ENCODE assay signal across 9 cellular contexts in genomic region chr10:96306516-96306915, GRCh38. TPM values are rescaled to one million over a fixed set of nuclear protein-coding genes. Genes with fewer than 3 reads are reported as not detected.
A peak's percentile ranks its signal among the peaks of the same experiment; 100 is the strongest.
DNase-seq lines count a peak whose midpoint lies in the region; ATAC-seq, FAIRE-seq and TF ChIP-seq lines count a peak whose summit lies in the region.
"Had no signal": no experiment of that assay in that cellular context is flagged by ENCODE, and none has a peak within 500 bp of the region (broad histone marks: within the 10 kb centered on the region; RNA-seq: fewer than 3 reads in every experiment).

No MANE protein-coding gene starts in this region.

- in situ Hi-C loops in gastrocnemius medialis (cut with MboI; ENCODE audit: low sequenced_read_pairs in 4 of 4), result no loop called here

- H3K27me3 ChIP-seq in H1 (replicated peaks in 1 of 4; ENCODE audit: control insufficient read depth in 3 of 4, extremely low read depth in 1 of 4, insufficient read depth in 3 of 4, low read length in 3 of 4), result no peaks in the 10 kb centered on the region
- peaks cover 0 to 2% (median 0%) of the 10 kb centered on the region in 3 donors for H3K27me3 ChIP-seq in gastrocnemius medialis
- H3K27me3 ChIP-seq in SJCRH30, result no peaks in the 10 kb centered on the region
- no peaks in the 10 kb centered on the region for H3K27me3 ChIP-seq in endodermal cell (ENCODE audit: control insufficient read depth, insufficient read depth, low read length, poor library complexity, severe bottlenecking)

- no peak for TF ChIP-seq RAD21 in H1 (IDR thresholded peaks at IDR 0.05 in 1 of 2, conservative IDR thresholded peaks at IDR 0.05 in 1 of 2; ENCODE audit: low read depth in 2 of 2, low read length in 2 of 2)

- no peak overlapping the region; the same call in 1 of the 2 replicates for H2AFZ ChIP-seq in H1 (ENCODE audit: low read length)

- H3K4ac ChIP-seq in H1 (replicated peaks; ENCODE audit: insufficient read length, low read depth, low read length), result peak overlapping the region; percentile 87

- H3K18ac ChIP-seq in H1 (ENCODE audit: extremely low read depth, low read length), result no peak overlapping the region

- H3K4me3 ChIP-seq in H1 (ENCODE audit: extremely low read depth in 1 of 4, insufficient read depth in 2 of 4, low read depth in 3 of 4, low read length in 4 of 4) (no peak overlapping the region), gastrocnemius medialis (no peak overlapping the region), SJCRH30 (no peak overlapping the region), endodermal cell (ENCODE audit: low read length) (no peak overlapping the region)

- H3K27ac Mint-ChIP-seq in endodermal cell, result no peak overlapping the region

- no peaks in the 10 kb centered on the region for H3K79me1 ChIP-seq in H1 (ENCODE audit: low read depth, low read length)

- H2BK120ac ChIP-seq in H1 (replicated peaks; ENCODE audit: low read depth, low read length), result peak overlapping the region; percentile 5

- no peak overlapping the region for H3K14ac ChIP-seq in H1 (ENCODE audit: insufficient read length)

- no peaks in the 10 kb centered on the region for H3K79me2 ChIP-seq in H1 (ENCODE audit: control insufficient read depth in 1 of 2, insufficient read depth in 2 of 2, low read length in 2 of 2)

- intact Hi-C loops in gastrocnemius medialis (cut with DNase I; ENCODE audit: low total_unique reads), result no loop called here

- no peak overlapping the region for H3K9ac ChIP-seq in H1 (replicated peaks in 1 of 4; ENCODE audit: extremely low read depth in 1 of 4, low read depth in 3 of 4, low read length in 3 of 4)
- H3K9ac ChIP-seq in endodermal cell (ENCODE audit: extremely low read depth, low read length, poor library complexity, severe bottlenecking), result no peak overlapping the region

- peaks cover 3 to 24% (median 22%) of the 10 kb centered on the region in 4 experiments for H3K4me1 ChIP-seq in H1 (replicated peaks in 1 of 4; ENCODE audit: control insufficient read depth in 3 of 4, insufficient read depth in 4 of 4, low read length in 3 of 4)
- H3K4me1 ChIP-seq in gastrocnemius medialis, result no peaks in the 10 kb centered on the region
- H3K4me1 ChIP-seq in SJCRH30, result no peaks in the 10 kb centered on the region
- H3K4me1 ChIP-seq in endodermal cell (ENCODE audit: control insufficient read depth, insufficient read depth, low read length), result peaks cover 18% of the 10 kb centered on the region

- H4K91ac ChIP-seq in H1 (replicated peaks; ENCODE audit: insufficient read length, low read length), result peak overlapping the region; percentile 75

- H3K4me3 Mint-ChIP-seq in endodermal cell, result no peak overlapping the region

- H3K23me2 ChIP-seq in H1 (ENCODE audit: low read depth, low read length), result no peaks in the 10 kb centered on the region

- H2BK12ac ChIP-seq in H1 (ENCODE audit: low read depth, low read length), result peak overlapping the region; percentile 55; the same call in 1 of the 2 replicates

- no peaks in the 10 kb centered on the region for H3K9me3 ChIP-seq in H1 (ENCODE audit: insufficient read depth in 2 of 2, low read depth in 1 of 2, low read length in 1 of 2)
- no peaks in the 10 kb centered on the region for H3K9me3 ChIP-seq in gastrocnemius medialis
- no peaks in the 10 kb centered on the region for H3K9me3 ChIP-seq in SJCRH30 (replicated peaks)
- H3K9me3 ChIP-seq in endodermal cell (ENCODE audit: control insufficient read depth, low read length), result no peaks in the 10 kb centered on the region

- H3K36me3 Mint-ChIP-seq in endodermal cell (ENCODE audit: low read depth), result no peaks in the 10 kb centered on the region

- TF ChIP-seq EP300 in H1 (IDR thresholded peaks at IDR 0.05; ENCODE audit: borderline replicate concordance in 1 of 2, low read depth in 2 of 2, low read length in 2 of 2), result no peak

- POLR2A ChIA-PET in H1 (lab: Charles Lee; ENCODE audit: partially characterized antibody), result no interaction called here

- CTCF ChIA-PET in H1 (lab: Charles Lee; ENCODE audit: partially characterized antibody), result interaction anchor here (0.9 to 3.2 kb wide), 6 partner anchors 12 to 68 kb away, joined by 3 to 21 read pairs (median 4); no protein-coding TSS in a partner anchor

- H3K27me3 Mint-ChIP-seq in endodermal cell (ENCODE audit: insufficient read depth), result no peaks in the 10 kb centered on the region

- no peak overlapping the region for H3K23ac ChIP-seq in H1 (ENCODE audit: insufficient read length)

- no peaks in the 10 kb centered on the region for H3K9me3 Mint-ChIP-seq in endodermal cell

- H2BK20ac ChIP-seq in H1 (ENCODE audit: low read length), result 0 out of 2 replicates have a peak overlapping the region, but pooled peaks have one; percentile 75

- FAIRE-seq in H1 (lab: Jason Lieb, UNC), result no peak

- 94% methylated on average over 8 of the region's 8 CpGs; no CpG with 5 or more reads in 1 of the 2 experiments for WGBS in H1 (ENCODE audit: extremely low coverage in 1 of 2, insufficient coverage in 1 of 2, insufficient read length in 1 of 2, insufficient replicate concordance in 2 of 2, low coverage in 1 of 2, low lambda C conversion rate in 2 of 2, missing lambda C conversion rate in 1 of 2), 2 experiments
- WGBS in endodermal cell (ENCODE audit: insufficient coverage in 1 of 2, insufficient read length in 1 of 2), 2 experiments, result 92 to 93% methylated on average over 5 to 8 of the region's 8 CpGs

- no peak overlapping the region for H2AK5ac ChIP-seq in H1 (ENCODE audit: low read depth, low read length)

- peak overlapping the region; percentile 45; the same call in 1 of the 2 replicates for H2BK5ac ChIP-seq in H1 (ENCODE audit: low read depth, low read length)

- H2BK15ac ChIP-seq in H1 (ENCODE audit: low read length), result no peak overlapping the region

- no peak overlapping the region for H4K8ac ChIP-seq in H1 (ENCODE audit: extremely low read depth, insufficient read depth, low read length)

- peak; percentile 46 to 50 for ATAC-seq in gastrocnemius medialis
- no peak for ATAC-seq in GM21447 (IDR thresholded peaks at IDR 0.05; ENCODE audit: unreplicated experiment)

- no peak overlapping the region for H4K5ac ChIP-seq in H1 (ENCODE audit: insufficient read length, low read depth, low read length)

- DNase-seq in NCI-H510A treated with DMSO at 0.1 percent for 48 hours (lab: John Stamatoyannopoulos, UW) (peak; percentile 12), NCI-H510A (lab: John Stamatoyannopoulos, UW) (no peak), NAMALWA (ENCODE audit: low spot score) (peak; percentile 93), H1 (ENCODE audit: low read depth in 1 of 2, low spot score in 2 of 2) (no peak), gastrocnemius medialis (peak; percentile 41 to 57), SJCRH30 (no peak), endodermal cell (no peak)
- DNase-seq: H7 had no signal

- no peak overlapping the region for H3K4me2 ChIP-seq in H1 (ENCODE audit: insufficient read depth in 1 of 2, low read depth in 2 of 2, low read length in 2 of 2)

- H3K56ac ChIP-seq in H1 (replicated peaks; ENCODE audit: insufficient read length, low read depth, low read length), result no peak overlapping the region

- H3K36me3 ChIP-seq in H1 (ENCODE audit: control insufficient read depth in 2 of 4, insufficient read depth in 4 of 4, low read length in 3 of 4) (no peaks in the 10 kb centered on the region), gastrocnemius medialis (no peaks in the 10 kb centered on the region), SJCRH30 (no peaks in the 10 kb centered on the region), endodermal cell (ENCODE audit: control insufficient read depth, insufficient read depth, low read length) (no peaks in the 10 kb centered on the region)

- H3K27ac ChIP-seq in H1 (ENCODE audit: low read depth, low read length), result no peak overlapping the region
- no peak overlapping the region for H3K27ac ChIP-seq in gastrocnemius medialis
- H3K27ac ChIP-seq in SJCRH30, result no peak overlapping the region
- no peak overlapping the region for H3K27ac ChIP-seq in endodermal cell (ENCODE audit: low read depth, low read length)

- H3K4me1 Mint-ChIP-seq in endodermal cell, result peaks cover 35% of the 10 kb centered on the region

- TF ChIP-seq POLR2A in H1 (IDR thresholded peaks at IDR 0.05; ENCODE audit: control extremely low read depth in 1 of 2, low read depth in 2 of 2, low read length in 2 of 2) (no peak), gastrocnemius medialis (IDR thresholded peaks at IDR 0.05) (no peak)

- no peak for TF ChIP-seq CTCF in H1 (IDR thresholded peaks at IDR 0.05; ENCODE audit: control extremely low read depth in 1 of 3, insufficient read depth in 1 of 3, low read depth in 1 of 3, low read length in 3 of 3)
- no peak for TF ChIP-seq CTCF in gastrocnemius medialis (IDR thresholded peaks at IDR 0.05 in 4 of 5, conservative IDR thresholded peaks at IDR 0.05 in 1 of 5)
- TF ChIP-seq CTCF in endodermal cell (conservative IDR thresholded peaks at IDR 0.05), result no peak

- H4K20me1 ChIP-seq in H1 (replicated peaks in 1 of 2; ENCODE audit: control insufficient read depth in 1 of 2, insufficient read depth in 2 of 2, low read length in 2 of 2), result no peaks in the 10 kb centered on the region

RNA-seq across cellular contexts. Expression of gene DNTT, which starts 2.3 kb away (rescaled TPM):
- not detected in 2 replicates for total RNA-seq in H1 (2021; fragmentation: NEBNext Ultra II Directional; extraction: Animal tissue kit (Norgen Biotek cat#: 25700))
- not detected in 2 replicates for polyA plus RNA-seq in H1 (2011; rRNA removed)
- polyA plus RNA-seq in H1 (2011; cell fraction: cytosol; rRNA removed), result not detected
- not detected for polyA plus RNA-seq in H1 (2011; cell fraction: nucleus; rRNA removed)
- not detected in 4 replicates for polyA plus RNA-seq in H1 (2012, experiment 1 of 2)
- not detected for polyA plus RNA-seq in H1 (2012, experiment 2 of 2)
- 0.04 TPM for polyA plus RNA-seq in H1 (2013, experiment 1 of 2)
- polyA plus RNA-seq in H1 (2013, experiment 2 of 2), result 0.06 TPM
- not detected in 2 replicates for polyA minus RNA-seq in H1 (2011; rRNA and poly(A)+ RNA removed)
- not detected for polyA minus RNA-seq in H1 (2011; cell fraction: cytosol; rRNA and poly(A)+ RNA removed)
- not detected for polyA minus RNA-seq in H1 (2011; cell fraction: nucleus; rRNA and poly(A)+ RNA removed)
- not detected for total RNA-seq in gastrocnemius medialis
- not detected in 2 replicates for total RNA-seq in SJCRH30 (2014; rRNA removed; shearing (Covaris generic))
- total RNA-seq in endodermal cell, result not detected
- polyA plus RNA-seq in endodermal cell (2013, experiment 1 of 2), result not detected
- polyA plus RNA-seq in endodermal cell (2013, experiment 2 of 2), result not detected
- total RNA-seq: H7 had no signal

RNA-seq across cellular contexts. Expression of gene BLNK, which starts 35.1 kb away (rescaled TPM):
- not detected in 2 replicates for total RNA-seq in H1 (2021; fragmentation: NEBNext Ultra II Directional; extraction: Animal tissue kit (Norgen Biotek cat#: 25700))
- not detected in 2 replicates for polyA plus RNA-seq in H1 (2011; rRNA removed)
- polyA plus RNA-seq in H1 (2011; cell fraction: cytosol; rRNA removed), result not detected
- polyA plus RNA-seq in H1 (2011; cell fraction: nucleus; rRNA removed), result not detected
- not detected in 4 replicates for polyA plus RNA-seq in H1 (2012, experiment 1 of 2)
- polyA plus RNA-seq in H1 (2012, experiment 2 of 2), result not detected
- 0.04 TPM for polyA plus RNA-seq in H1 (2013, experiment 1 of 2)
- 0.07 TPM for polyA plus RNA-seq in H1 (2013, experiment 2 of 2)
- polyA minus RNA-seq in H1 (2011; rRNA and poly(A)+ RNA removed), result not detected in 2 replicates
- not detected for polyA minus RNA-seq in H1 (2011; cell fraction: cytosol; rRNA and poly(A)+ RNA removed)
- not detected for polyA minus RNA-seq in H1 (2011; cell fraction: nucleus; rRNA and poly(A)+ RNA removed)
- total RNA-seq in gastrocnemius medialis (under 1 TPM in 2 of 4 donors, not detected in 2; 0.24 to 0.29 TPM), endodermal cell (not detected)
- not detected in 2 replicates for total RNA-seq in SJCRH30 (2014; rRNA removed; shearing (Covaris generic))
- not detected for polyA plus RNA-seq in endodermal cell (2013, experiment 1 of 2)
- polyA plus RNA-seq in endodermal cell (2013, experiment 2 of 2), result not detected
- total RNA-seq: H7 had no signal

RNA-seq across cellular contexts. Expression of gene OPALIN, which starts 52.3 kb away (rescaled TPM):
- total RNA-seq in H1 (2021; fragmentation: NEBNext Ultra II Directional; extraction: Animal tissue kit (Norgen Biotek cat#: 25700)), result not detected in 2 replicates
- 0.03 TPM in 1 of 2 replicates, not detected in the other for polyA plus RNA-seq in H1 (2011; rRNA removed)
- not detected for polyA plus RNA-seq in H1 (2011; cell fraction: cytosol; rRNA removed)
- polyA plus RNA-seq in H1 (2011; cell fraction: nucleus; rRNA removed), result not detected
- polyA plus RNA-seq in H1 (2012, experiment 1 of 2), result not detected in 4 replicates
- polyA plus RNA-seq in H1 (2012, experiment 2 of 2), result not detected
- polyA plus RNA-seq in H1 (2013, experiment 1 of 2), result 0.06 TPM
- 0.06 TPM for polyA plus RNA-seq in H1 (2013, experiment 2 of 2)
- polyA minus RNA-seq in H1 (2011; rRNA and poly(A)+ RNA removed), result not detected in 2 replicates
- not detected for polyA minus RNA-seq in H1 (2011; cell fraction: cytosol; rRNA and poly(A)+ RNA removed)
- not detected for polyA minus RNA-seq in H1 (2011; cell fraction: nucleus; rRNA and poly(A)+ RNA removed)
- total RNA-seq in gastrocnemius medialis (not detected), endodermal cell (not detected)
- total RNA-seq in SJCRH30 (2014; rRNA removed; shearing (Covaris generic)), result not detected in 2 replicates
- polyA plus RNA-seq in endodermal cell (2013, experiment 1 of 2), result not detected
- polyA plus RNA-seq in endodermal cell (2013, experiment 2 of 2), result not detected
- total RNA-seq: H7 had no signal

Comparison
In these comparisons a context has a peak if more than half of its experiments do, and no peak if none do; other contexts are left out.
1. DNase-seq: peak in NCI-H510A treated with DMSO at 0.1 percent for 48 hours (single experiment), NAMALWA (single experiment) and gastrocnemius medialis (2 of 2); none in NCI-H510A (single experiment), H1 (0 of 2), SJCRH30 (0 of 2) and endodermal cell (single experiment).